In the genomic region with DNA sequence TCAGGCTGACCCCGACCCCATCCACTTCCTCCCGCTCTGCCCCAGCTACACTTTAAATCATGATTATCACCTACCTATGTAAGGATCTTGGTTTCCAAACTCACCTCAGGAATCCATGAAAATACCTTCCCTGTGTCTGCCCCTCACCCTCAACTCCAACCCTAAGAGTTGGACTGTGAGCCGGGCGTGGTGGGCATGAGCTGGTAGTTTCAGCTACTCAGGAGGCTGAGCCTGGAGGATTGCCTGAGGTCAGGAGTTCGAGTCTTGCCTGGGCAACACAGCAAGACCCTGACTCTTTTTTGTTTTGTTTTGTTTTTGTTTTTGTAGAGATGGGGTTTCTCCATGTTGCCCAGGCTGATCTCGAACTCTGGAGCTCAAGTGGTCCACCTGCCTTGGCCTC, we compare ENCODE assay signal across 6 cellular contexts.
"Had no signal": no experiment of that assay in that cellular context is flagged by ENCODE, and none has a peak within 500 bp of the region (broad histone marks: within the 10 kb centered on the region; RNA-seq: fewer than 3 reads in every experiment).

No MANE protein-coding gene starts in this region.

- H3K4me3 ChIP-seq: GM23338 had no signal

- DNase-seq: H9, HCEC 1CT, HFFc6, IMR-90, KBM-7 had no signal

- H3K4me2 ChIP-seq: GM23338 had no signal

- H2AFZ ChIP-seq: GM23338 had no signal
